In genomic region chr6:143901885-143902708, GRCh38 we compare ENCODE assay signal across 2 cellular contexts.
A peak's percentile ranks its signal among the peaks of the same experiment; 100 is the strongest.
TF ChIP-seq lines count a peak whose summit lies in the region.

No MANE protein-coding gene starts in this region.

TF ChIP-seq in K562, 482 proteins besides CTCF, POLR2A, EP300 and RAD21 (continued from another document):
- 0 out of 2 replicates have a peak, but pooled peaks have one; percentile 34 for TF ChIP-seq ZNF766 (CRISPR knock-in tag; conservative IDR thresholded peaks at IDR 0.05)

TF ChIP-seq in SK-N-SH, 30 proteins besides CTCF, POLR2A, EP300 and RAD21 (continued from another document):
- TF ChIP-seq SIN3A (IDR thresholded peaks at IDR 0.05; ENCODE audit: borderline replicate concordance, low read depth, low read length), result no peak
- no peak for TF ChIP-seq POLR2AphosphoS5 (IDR thresholded peaks at IDR 0.05; ENCODE audit: low read depth, low read length)
- no peak for TF ChIP-seq RXRA (IDR thresholded peaks at IDR 0.05; ENCODE audit: borderline replicate concordance, low read depth)
- no peak for TF ChIP-seq RCOR1 (IDR thresholded peaks at IDR 0.05; ENCODE audit: low read length)
- TF ChIP-seq YY1 (IDR thresholded peaks at IDR 0.05; ENCODE audit: low read depth), result no peak
- TF ChIP-seq GABPA (IDR thresholded peaks at IDR 0.05; ENCODE audit: low read depth), result no peak
- no peak for TF ChIP-seq FOXM1 (IDR thresholded peaks at IDR 0.05; ENCODE audit: low read depth)
- TF ChIP-seq MAX (IDR thresholded peaks at IDR 0.05; ENCODE audit: low read depth), result no peak
- TF ChIP-seq, protein P1, sequence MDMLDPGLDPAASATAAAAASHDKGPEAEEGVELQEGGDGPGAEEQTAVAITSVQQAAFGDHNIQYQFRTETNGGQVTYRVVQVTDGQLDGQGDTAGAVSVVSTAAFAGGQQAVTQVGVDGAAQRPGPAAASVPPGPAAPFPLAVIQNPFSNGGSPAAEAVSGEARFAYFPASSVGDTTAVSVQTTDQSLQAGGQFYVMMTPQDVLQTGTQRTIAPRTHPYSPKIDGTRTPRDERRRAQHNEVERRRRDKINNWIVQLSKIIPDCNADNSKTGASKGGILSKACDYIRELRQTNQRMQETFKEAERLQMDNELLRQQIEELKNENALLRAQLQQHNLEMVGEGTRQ (IDR thresholded peaks at IDR 0.05; ENCODE audit: borderline replicate concordance, low read depth, low read length), result no peak
- no peak for TF ChIP-seq FOSL2 (IDR thresholded peaks at IDR 0.05; ENCODE audit: borderline replicate concordance, low read depth)
